Comparison of ENCODE assay signal across 20 cellular contexts in the genomic region with DNA sequence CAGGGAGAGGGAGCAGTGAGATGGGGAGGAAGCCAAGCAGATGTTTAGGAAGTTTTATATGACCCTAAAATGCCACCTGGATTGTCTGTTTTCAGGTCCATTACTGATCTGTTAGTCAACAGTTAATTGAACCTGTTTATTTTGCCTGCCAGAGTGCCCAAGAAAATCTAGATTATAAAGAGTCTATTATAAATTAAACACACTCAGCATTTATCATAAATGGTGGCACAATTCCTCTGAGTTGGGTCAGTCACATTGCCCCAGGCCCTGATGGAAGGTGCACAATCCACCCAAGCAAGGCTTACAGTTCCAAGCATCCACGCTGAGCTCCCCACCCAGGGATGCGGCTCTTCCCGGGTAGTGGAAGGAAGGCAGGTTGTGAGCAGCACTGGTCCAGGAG. TPM values are rescaled to one million over a fixed set of nuclear protein-coding genes. Genes with fewer than 3 reads are reported as not detected.
DNase-seq lines count a peak whose midpoint lies in the region; ATAC-seq, FAIRE-seq and TF ChIP-seq lines count a peak whose summit lies in the region.
"Had no signal": no experiment of that assay in that cellular context is flagged by ENCODE, and none has a peak within 500 bp of the region (broad histone marks: within the 10 kb centered on the region; RNA-seq: fewer than 3 reads in every experiment).

No MANE protein-coding gene starts in this region.

- H3K9me3 ChIP-seq in HepG2 (ENCODE audit: low read length) (no peaks in the 10 kb centered on the region), right lobe of liver (no peaks in the 10 kb centered on the region)
- H3K9me3 ChIP-seq: Caco-2 had no signal

- H3K27me3 ChIP-seq in HepG2 (ENCODE audit: control insufficient read depth in 1 of 2, insufficient read depth in 2 of 2, low read length in 2 of 2) (peaks cover 3 to 11% of the 10 kb centered on the region in 2 experiments; a peak in 4 of 5 replicates), right lobe of liver (no peaks in the 10 kb centered on the region)

- no peaks in the 10 kb centered on the region for H4K20me1 ChIP-seq in HepG2 (ENCODE audit: insufficient read depth, low read length)

- no peak for FAIRE-seq in HepG2 (lab: Jason Lieb, UNC)
- FAIRE-seq: G401.6, GM12892 had no signal

- H3K4me3 ChIP-seq in HepG2 (replicated peaks in 1 of 3; ENCODE audit: insufficient read depth in 1 of 3, low read depth in 2 of 3, low read length in 3 of 3) = no peak overlapping the region
- H3K4me3 ChIP-seq in right lobe of liver = no peak overlapping the region
- H3K4me3 ChIP-seq in coronary artery = no peak overlapping the region
- H3K4me3 ChIP-seq: GM23338 had no signal

- no peak overlapping the region for H3K9ac ChIP-seq in HepG2 (ENCODE audit: insufficient read depth, low read depth, low read length)

- intact Hi-C loops in HepG2 (cut with micrococcal nuclease; ENCODE audit: unreplicated experiment) (no loop called here), right lobe of liver (cut with DNase I) (no loop called here), head of caudate nucleus (cut with DNase I) (no loop called here)

- no peak overlapping the region for H3K27ac ChIP-seq in HepG2 (ENCODE audit: extremely low read length, insufficient read depth, low read length)
- H3K27ac ChIP-seq in right lobe of liver = no peak overlapping the region
- H3K27ac ChIP-seq in coronary artery = no peak overlapping the region
- H3K27ac ChIP-seq: C4-2B had no signal

- BruUV-seq in HepG2 (replicated peaks; lab: Mats Ljungman, UMichigan) = no TSS peak

- WGBS in HepG2 (ENCODE audit: low lambda C conversion rate) = 40% methylated on average over 3 of the region's 3 CpGs
- WGBS in right lobe of liver (ENCODE audit: insufficient coverage, low coverage, low lambda C conversion rate, missing lambda C conversion rate) = no CpG with 5 or more reads among the region's 3 CpGs

- ATAC-seq in HepG2 = no peak
- no peak for ATAC-seq in right lobe of liver
- ATAC-seq in HG03521 (IDR thresholded peaks at IDR 0.05; ENCODE audit: unreplicated experiment) = no peak
- ATAC-seq: CD8-positive, alpha-beta T cell; GM23338; HCT116 had no signal

- no peak for DNase-seq in HepG2 (ENCODE audit: low spot score)
- DNase-seq in right lobe of liver = no peak
- peak; percentile 17 for DNase-seq in coronary artery (ENCODE audit: low spot score)
- DNase-seq in mesenteric fat pad (ENCODE audit: low spot score) = peak; percentile 79
- no peak for DNase-seq in head of caudate nucleus
- no peak for DNase-seq in C1 segment of cervical spinal cord (lab: John Stamatoyannopoulos, UW)
- DNase-seq: 8988T; Caco-2; CD4-positive, CD25-positive, alpha-beta regulatory T cell; CD8-positive, alpha-beta T cell; DMS153; DND-41; H9 had no signal

- no peak overlapping the region for H3K4me2 ChIP-seq in HepG2 (ENCODE audit: low read depth, low read length)
- H3K4me2 ChIP-seq: GM23338 had no signal

- CTCF ChIA-PET in HepG2 (lab: Yijun Ruan, JAX; ENCODE audit: low intra/inter-chr PET ratio, low total read pairs) = no interaction called here

- TF ChIP-seq CTCF in HepG2 (CRISPR knock-in tag; IDR thresholded peaks at IDR 0.05) (no peak), right lobe of liver (IDR thresholded peaks at IDR 0.05) (no peak), coronary artery (IDR thresholded peaks at IDR 0.05) (no peak)

- TF ChIP-seq RAD21 in HepG2 (CRISPR knock-in tag; IDR thresholded peaks at IDR 0.05) = no peak

- in situ Hi-C loops in HepG2 (cut with HindIII; ENCODE audit: extremely low pct_ligation_motif_present, low pct_unique_long_range_greater_than_20kb) = no loop called here

- H3K36me3 ChIP-seq in HepG2 (replicated peaks in 1 of 2; ENCODE audit: control insufficient read depth in 1 of 2, insufficient read depth in 2 of 2, low read length in 2 of 2) (no peaks in the 10 kb centered on the region), right lobe of liver (no peaks in the 10 kb centered on the region)

- H2AFZ ChIP-seq in HepG2 (ENCODE audit: low read length) = no peak overlapping the region
- H2AFZ ChIP-seq: GM23338 had no signal

- H3K4me1 ChIP-seq in HepG2 (ENCODE audit: insufficient read depth, low read length) (no peaks in the 10 kb centered on the region), right lobe of liver (no peaks in the 10 kb centered on the region)
- H3K4me1 ChIP-seq: Caco-2 had no signal

- POLR2A ChIA-PET in HepG2 (lab: Yijun Ruan, JAX) = no interaction called here

- no peak for TF ChIP-seq POLR2A in HepG2 (IDR thresholded peaks at IDR 0.05; ENCODE audit: insufficient read depth in 1 of 2, low read depth in 2 of 2, low read length in 2 of 2)
- TF ChIP-seq POLR2A in right lobe of liver (IDR thresholded peaks at IDR 0.05) = no peak

- TF ChIP-seq EP300 in HepG2 (IDR thresholded peaks at IDR 0.05; ENCODE audit: low read depth in 2 of 2, low read length in 2 of 2) = no peak
- TF ChIP-seq EP300 in HepG2 (CRISPR knock-in tag; IDR thresholded peaks at IDR 0.05; ENCODE audit: borderline replicate concordance) = no peak

- no peaks in the 10 kb centered on the region for H3K79me2 ChIP-seq in HepG2 (ENCODE audit: insufficient read depth, low read length)

TF ChIP-seq in HepG2, 621 proteins besides CTCF, POLR2A, EP300 and RAD21:
- TF ChIP-seq MAFF (IDR thresholded peaks at IDR 0.05; ENCODE audit: low read depth, low read length) = peak; percentile 76
- peak; percentile 59 to 87 for TF ChIP-seq MAFK (conservative IDR thresholded peaks at IDR 0.05 in 1 of 2, IDR thresholded peaks at IDR 0.05 in 1 of 2; ENCODE audit: low read length in 2 of 2)
- no peak for TF ChIP-seq SATB2 (CRISPR knock-in tag; IDR thresholded peaks at IDR 0.05)
TF ChIP-seq in HepG2: peak in this region for 2.

RNA-seq across cellular contexts. Expression of a gene that starts 21.4 kb away (rescaled TPM):
- total RNA-seq in HepG2 (2016; rRNA removed; fragmentation: Illumina TruSeq; extraction: Trizol) = 0.42 and 0.56 TPM in 2 replicates
- not detected in 2 replicates for total RNA-seq in HepG2 (2016; cell fraction: cytosol; rRNA removed; fragmentation: Illumina TruSeq; extraction: Trizol; ENCODE audit: low read depth)
- 0.19 and 0.78 TPM in 2 replicates for total RNA-seq in HepG2 (2016; cell fraction: insoluble cytoplasmic fraction; rRNA removed; fragmentation: Illumina TruSeq; extraction: Trizol)
- 0.28 and 0.43 TPM in 2 replicates for total RNA-seq in HepG2 (2016; cell fraction: membrane; rRNA removed; fragmentation: Illumina TruSeq; extraction: Trizol)
- total RNA-seq in HepG2 (2016; cell fraction: nucleus; rRNA removed; fragmentation: Illumina TruSeq; extraction: Trizol) = 0.94 and 0.96 TPM in 2 replicates
- 0.22 and 0.48 TPM in 2 replicates for polyA plus RNA-seq in HepG2 (2011; rRNA removed)
- 0.41 and 0.51 TPM in 2 replicates for polyA plus RNA-seq in HepG2 (2011; cell fraction: cytosol; rRNA removed)
- polyA plus RNA-seq in HepG2 (2011; cell fraction: nucleus; rRNA removed) = 0.14 TPM in 1 of 2 replicates, not detected in the other
- polyA plus RNA-seq in HepG2 (2012) = not detected in 2 replicates
- polyA plus RNA-seq in HepG2 (2016; cell fraction: cytosol; fragmentation: Illumina TruSeq; extraction: Trizol; ENCODE audit: low read depth) = not detected in 2 replicates
- 0.38 TPM in 1 of 2 replicates, not detected in the other for polyA plus RNA-seq in HepG2 (2016; cell fraction: insoluble cytoplasmic fraction; fragmentation: Illumina TruSeq; extraction: Trizol; ENCODE audit: low read depth)
- not detected in 2 replicates for polyA plus RNA-seq in HepG2 (2016; cell fraction: membrane; fragmentation: Illumina TruSeq; extraction: Trizol; ENCODE audit: low read depth)
- polyA plus RNA-seq in HepG2 (2016; cell fraction: nucleus; fragmentation: Illumina TruSeq; extraction: Trizol; ENCODE audit: insufficient read depth, low read depth) = not detected in 2 replicates
- polyA minus RNA-seq in HepG2 (2011; rRNA and poly(A)+ RNA removed; ENCODE audit: low replicate concordance) = 0.30 and 10.9 TPM in 2 replicates
- polyA minus RNA-seq in HepG2 (2011; cell fraction: cytosol; rRNA and poly(A)+ RNA removed) = 0.79 TPM in 1 of 2 replicates, not detected in the other
- not detected in 2 replicates for polyA minus RNA-seq in HepG2 (2011; cell fraction: nucleus; rRNA and poly(A)+ RNA removed)
- total RNA-seq in right lobe of liver = 1 to 10 TPM in 3 of 6 experiments, under 1 TPM in 3; 0.34 to 1.7 (median 0.89) TPM
- total RNA-seq in mesenteric fat pad = 3.0 TPM

RNA-seq across cellular contexts. Expression of a gene that starts 52.5 kb away (rescaled TPM):
- not detected in 2 replicates for total RNA-seq in HepG2 (2016; rRNA removed; fragmentation: Illumina TruSeq; extraction: Trizol)
- total RNA-seq in HepG2 (2016; cell fraction: cytosol; rRNA removed; fragmentation: Illumina TruSeq; extraction: Trizol; ENCODE audit: low read depth) = not detected in 2 replicates
- total RNA-seq in HepG2 (2016; cell fraction: insoluble cytoplasmic fraction; rRNA removed; fragmentation: Illumina TruSeq; extraction: Trizol) = not detected in 2 replicates
- not detected in 2 replicates for total RNA-seq in HepG2 (2016; cell fraction: membrane; rRNA removed; fragmentation: Illumina TruSeq; extraction: Trizol)
- not detected in 2 replicates for total RNA-seq in HepG2 (2016; cell fraction: nucleus; rRNA removed; fragmentation: Illumina TruSeq; extraction: Trizol)
- not detected in 2 replicates for polyA plus RNA-seq in HepG2 (2011; rRNA removed)
- polyA plus RNA-seq in HepG2 (2011; cell fraction: cytosol; rRNA removed) = not detected in 2 replicates
- polyA plus RNA-seq in HepG2 (2011; cell fraction: nucleus; rRNA removed) = not detected in 2 replicates
- polyA plus RNA-seq in HepG2 (2012) = not detected in 2 replicates
- not detected in 2 replicates for polyA plus RNA-seq in HepG2 (2016; cell fraction: cytosol; fragmentation: Illumina TruSeq; extraction: Trizol; ENCODE audit: low read depth)
- polyA plus RNA-seq in HepG2 (2016; cell fraction: insoluble cytoplasmic fraction; fragmentation: Illumina TruSeq; extraction: Trizol; ENCODE audit: low read depth) = not detected in 2 replicates
- not detected in 2 replicates for polyA plus RNA-seq in HepG2 (2016; cell fraction: membrane; fragmentation: Illumina TruSeq; extraction: Trizol; ENCODE audit: low read depth)
- polyA plus RNA-seq in HepG2 (2016; cell fraction: nucleus; fragmentation: Illumina TruSeq; extraction: Trizol; ENCODE audit: insufficient read depth, low read depth) = not detected in 2 replicates
- polyA minus RNA-seq in HepG2 (2011; rRNA and poly(A)+ RNA removed; ENCODE audit: low replicate concordance) = not detected in 2 replicates
- polyA minus RNA-seq in HepG2 (2011; cell fraction: cytosol; rRNA and poly(A)+ RNA removed) = not detected in 2 replicates
- not detected in 2 replicates for polyA minus RNA-seq in HepG2 (2011; cell fraction: nucleus; rRNA and poly(A)+ RNA removed)
- not detected for total RNA-seq in right lobe of liver
- 0.26 TPM for total RNA-seq in mesenteric fat pad
- total RNA-seq: CD4-positive, CD25-positive, alpha-beta regulatory T cell; CD8-positive, alpha-beta T cell; H4 had no signal
- polyA plus RNA-seq: CD4-positive, CD25-positive, alpha-beta regulatory T cell had no signal

Comparison
In these comparisons a context has a peak if more than half of its experiments do, and no peak if none do; other contexts are left out.
1. DNase-seq: peak in coronary artery (single experiment) and mesenteric fat pad (single experiment); none in HepG2 (single experiment), right lobe of liver (0 of 3), head of caudate nucleus (0 of 42) and C1 segment of cervical spinal cord (0 of 14).